12 cellular contexts compared by ENCODE assay signal in the genomic region with DNA sequence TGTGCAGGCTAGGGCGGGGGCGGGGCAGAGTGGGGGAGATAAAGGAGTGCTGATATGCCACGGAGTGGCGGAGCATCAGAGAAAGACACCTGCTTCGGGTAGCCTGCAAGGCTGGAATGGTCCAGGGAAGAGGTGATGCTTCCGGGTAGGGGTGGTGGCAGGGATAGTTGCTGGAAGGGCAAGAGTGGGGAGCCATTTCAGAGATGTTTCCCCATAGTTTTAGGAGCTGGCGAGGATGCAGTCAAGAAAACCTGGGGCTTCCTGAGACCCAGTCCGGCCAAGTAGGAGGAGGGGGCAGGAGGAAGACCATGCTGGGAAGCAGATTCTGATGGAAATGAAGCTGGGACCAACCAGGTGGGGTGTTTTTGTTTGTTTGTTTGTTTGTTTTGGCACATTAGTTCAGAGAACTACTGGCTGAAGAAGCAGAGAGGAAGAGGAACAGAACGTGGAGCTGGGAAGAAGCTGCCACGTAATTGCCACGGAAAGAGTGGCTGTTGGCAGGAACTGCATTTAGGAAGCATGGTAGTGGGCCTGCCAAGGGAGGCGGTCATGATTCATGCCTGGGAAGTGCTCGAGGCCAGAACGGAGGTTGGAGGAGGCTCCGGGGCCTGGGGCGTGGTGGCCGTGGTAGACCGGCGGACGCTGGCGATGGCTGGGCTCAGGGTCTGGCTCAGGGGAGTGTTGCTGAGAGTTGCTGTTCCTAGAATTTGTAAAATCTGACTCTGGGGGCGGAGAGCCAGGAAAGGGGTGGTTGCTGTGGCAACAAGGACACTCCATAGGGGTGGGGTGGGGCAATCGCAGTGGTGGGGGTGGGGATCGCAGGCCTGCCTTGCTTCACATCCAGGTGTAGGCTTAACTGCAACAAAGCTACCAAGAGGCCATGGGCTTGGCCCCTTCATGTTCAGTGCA. TPM values are rescaled to one million over a fixed set of nuclear protein-coding genes. Genes with fewer than 3 reads are reported as not detected.
DNase-seq lines count a peak whose midpoint lies in the region; ATAC-seq, FAIRE-seq and TF ChIP-seq lines count a peak whose summit lies in the region.
"Had no signal": no experiment of that assay in that cellular context is flagged by ENCODE, and none has a peak within 500 bp of the region (broad histone marks: within the 10 kb centered on the region; RNA-seq: fewer than 3 reads in every experiment).

No MANE protein-coding gene starts in this region.

- peak overlapping the region; percentile 85 for H2BK120ac ChIP-seq in H1 (replicated peaks; ENCODE audit: low read depth, low read length)

- no peaks in the 10 kb centered on the region for H3K79me2 ChIP-seq in H1 (ENCODE audit: control insufficient read depth in 1 of 2, insufficient read depth in 2 of 2, low read length in 2 of 2)

- H3K4me1 Mint-ChIP-seq in type B pancreatic cell (ENCODE audit: unreplicated experiment) (peaks cover 14% of the 10 kb centered on the region), glutamatergic neuron (ENCODE audit: low read depth, unreplicated experiment) (peaks cover 6% of the 10 kb centered on the region)
- H3K4me1 Mint-ChIP-seq in activated naive CD8-positive, alpha-beta T cell treated with anti-CD3 and anti-CD28 coated beads, Interleukin-2, amount 50 U/mL, for 24 hours = peaks cover 3% of the 10 kb centered on the region

- CTCF ChIA-PET in H1 (lab: Charles Lee; ENCODE audit: partially characterized antibody) = interaction anchor here (0.7 to 5.1 kb wide), 16 partner anchors 9 to 198 kb away, joined by 3 to 47 read pairs (median 4); a partner anchor contains a TSS

- TF ChIP-seq EP300 in H1 (IDR thresholded peaks at IDR 0.05; ENCODE audit: borderline replicate concordance in 1 of 2, low read depth in 2 of 2, low read length in 2 of 2) = peak in 1 of 2 experiments; percentile 39; a peak in 1 of 3 replicates

- peak; percentile 91 for FAIRE-seq in H1 (lab: Jason Lieb, UNC)

- H3K4ac ChIP-seq in H1 (replicated peaks; ENCODE audit: insufficient read length, low read depth, low read length) = peak overlapping the region; percentile 86

- H3K4me2 ChIP-seq in H1 (ENCODE audit: insufficient read depth in 1 of 2, low read depth in 2 of 2, low read length in 2 of 2) = peak overlapping the region; percentile 86 to 96

- no peaks in the 10 kb centered on the region for H3K79me1 ChIP-seq in H1 (ENCODE audit: low read depth, low read length)

- no peaks in the 10 kb centered on the region for H3K36me3 ChIP-seq in H1 (ENCODE audit: control insufficient read depth in 2 of 4, insufficient read depth in 4 of 4, low read length in 3 of 4)
- H3K36me3 ChIP-seq: SJSA1 had no signal

- peak overlapping the region; percentile 97 for H4K91ac ChIP-seq in H1 (replicated peaks; ENCODE audit: insufficient read length, low read length)

- POLR2A ChIA-PET in H1 (lab: Charles Lee; ENCODE audit: partially characterized antibody) = interaction anchor here (0.7 to 1.7 kb wide), 9 partner anchors 9 to 200 kb away, joined by 3 to 10 read pairs (median 6); a partner anchor contains a TSS

- no peak for ATAC-seq in activated naive CD8-positive, alpha-beta T cell treated with anti-CD3 and anti-CD28 coated beads, Interleukin-2, amount 50 U/mL, for 24 hours
- ATAC-seq in HG02759 (IDR thresholded peaks at IDR 0.05; ENCODE audit: unreplicated experiment) = no peak

- H3K14ac ChIP-seq in H1 (ENCODE audit: insufficient read length) = no peak overlapping the region

- peak overlapping the region; percentile 99 for H2BK12ac ChIP-seq in H1 (ENCODE audit: low read depth, low read length)

- H3K9ac ChIP-seq in H1 (replicated peaks in 1 of 4; ENCODE audit: extremely low read depth in 1 of 4, low read depth in 3 of 4, low read length in 3 of 4) = peak overlapping the region in 3 of 4 experiments; percentile 67 to 89 (median 82); a peak in 6 of 7 replicates

- H3K27me3 ChIP-seq in H1 (replicated peaks in 1 of 4; ENCODE audit: control insufficient read depth in 3 of 4, extremely low read depth in 1 of 4, insufficient read depth in 3 of 4, low read length in 3 of 4) = peaks cover 0 to 2% (median 0%) of the 10 kb centered on the region in 4 experiments; a peak in 2 of 7 replicates
- H3K27me3 ChIP-seq: dorsolateral prefrontal cortex, SJSA1 had no signal

- H3K4me3 Mint-ChIP-seq in type B pancreatic cell (no peak overlapping the region), glutamatergic neuron (ENCODE audit: unreplicated experiment) (no peak overlapping the region)
- no peak overlapping the region for H3K4me3 Mint-ChIP-seq in activated naive CD8-positive, alpha-beta T cell treated with anti-CD3 and anti-CD28 coated beads, Interleukin-2, amount 50 U/mL, for 24 hours

- H3K27me3 Mint-ChIP-seq in type B pancreatic cell (peaks cover 73% of the 10 kb centered on the region), glutamatergic neuron (ENCODE audit: unreplicated experiment) (peaks cover 13% of the 10 kb centered on the region)
- no peaks in the 10 kb centered on the region for H3K27me3 Mint-ChIP-seq in activated naive CD8-positive, alpha-beta T cell treated with anti-CD3 and anti-CD28 coated beads, Interleukin-2, amount 50 U/mL, for 24 hours

- H4K8ac ChIP-seq in H1 (ENCODE audit: extremely low read depth, insufficient read depth, low read length) = peak overlapping the region; percentile 96; the same call in 1 of the 2 replicates

- peak overlapping the region; percentile 98 for H2BK5ac ChIP-seq in H1 (ENCODE audit: low read depth, low read length)

- peaks cover 10% of the 10 kb centered on the region; the same call in 1 of the 2 replicates for H3K23me2 ChIP-seq in H1 (ENCODE audit: low read depth, low read length)

- peak overlapping the region; percentile 91; the same call in 1 of the 2 replicates for H2AFZ ChIP-seq in H1 (ENCODE audit: low read length)

- DNase-seq in NB4 (ENCODE audit: low read depth) = peak; percentile 33
- DNase-seq in H1 (ENCODE audit: low read depth in 1 of 2, low spot score in 2 of 2) = peak; percentile 34 to 83
- DNase-seq in iPS-NIHi7 (ENCODE audit: extremely low spot score) = peak; percentile 84
- no peak for DNase-seq in type B pancreatic cell (ENCODE audit: extremely low spot score, unreplicated experiment)
- DNase-seq in activated naive CD8-positive, alpha-beta T cell treated with anti-CD3 and anti-CD28 coated beads, Interleukin-2, amount 50 U/mL, for 24 hours = no peak
- DNase-seq in glutamatergic neuron = no peak
- DNase-seq in NCI-H748 treated with DMSO at 0.1 percent for 48 hours (lab: John Stamatoyannopoulos, UW) = no peak
- DNase-seq: dorsolateral prefrontal cortex, NCI-H1417 treated with DMSO at 0.1 percent for 48 hours had no signal

- H3K36me3 Mint-ChIP-seq in type B pancreatic cell = no peaks in the 10 kb centered on the region
- H3K36me3 Mint-ChIP-seq in activated naive CD8-positive, alpha-beta T cell treated with anti-CD3 and anti-CD28 coated beads, Interleukin-2, amount 50 U/mL, for 24 hours (ENCODE audit: low read depth) = no peaks in the 10 kb centered on the region
- H3K36me3 Mint-ChIP-seq in glutamatergic neuron (ENCODE audit: unreplicated experiment) = no peaks in the 10 kb centered on the region

- peak overlapping the region; percentile 61; the same call in 1 of the 2 replicates for H2BK20ac ChIP-seq in H1 (ENCODE audit: low read length)

- H3K27ac ChIP-seq in H1 (ENCODE audit: low read depth, low read length) = peak overlapping the region; percentile 96
- H3K27ac ChIP-seq: SJSA1 had no signal

- WGBS in H1 (ENCODE audit: extremely low coverage in 1 of 2, insufficient coverage in 1 of 2, insufficient read length in 1 of 2, insufficient replicate concordance in 2 of 2, low coverage in 1 of 2, low lambda C conversion rate in 2 of 2, missing lambda C conversion rate in 1 of 2), 2 experiments = 6% methylated on average over 23 of the region's 24 CpGs; no CpG with 5 or more reads in 1 of the 2 experiments

- H3K23ac ChIP-seq in H1 (ENCODE audit: insufficient read length) = no peak overlapping the region

- TF ChIP-seq CTCF in NB4 (IDR thresholded peaks at IDR 0.05; ENCODE audit: low read depth, low read length) (no peak), H1 (IDR thresholded peaks at IDR 0.05; ENCODE audit: control extremely low read depth in 1 of 3, insufficient read depth in 1 of 3, low read depth in 1 of 3, low read length in 3 of 3) (no peak), type B pancreatic cell (conservative IDR thresholded peaks at IDR 0.05) (no peak), glutamatergic neuron (IDR thresholded peaks at IDR 0.05; ENCODE audit: partially characterized antibody, unreplicated experiment) (no peak)

- H4K5ac ChIP-seq in H1 (ENCODE audit: insufficient read length, low read depth, low read length) = peak overlapping the region; percentile 98

- H3K18ac ChIP-seq in H1 (ENCODE audit: extremely low read depth, low read length) = peak overlapping the region; percentile 96

- peak overlapping the region; percentile 9 for H3K27ac Mint-ChIP-seq in type B pancreatic cell
- H3K27ac Mint-ChIP-seq in activated naive CD8-positive, alpha-beta T cell treated with anti-CD3 and anti-CD28 coated beads, Interleukin-2, amount 50 U/mL, for 24 hours = no peak overlapping the region
- no peak overlapping the region for H3K27ac Mint-ChIP-seq in glutamatergic neuron (ENCODE audit: unreplicated experiment)

- no peak overlapping the region for H3K4me3 ChIP-seq in NB4 (ENCODE audit: low read depth, low read length)
- peak overlapping the region; percentile 40 to 62 (median 60) for H3K4me3 ChIP-seq in H1 (ENCODE audit: extremely low read depth in 1 of 4, insufficient read depth in 2 of 4, low read depth in 3 of 4, low read length in 4 of 4)
- H3K4me3 ChIP-seq: dorsolateral prefrontal cortex, SJSA1 had no signal

- no peak overlapping the region for H2BK15ac ChIP-seq in H1 (ENCODE audit: low read length)

- H4K20me1 ChIP-seq in H1 (replicated peaks in 1 of 2; ENCODE audit: control insufficient read depth in 1 of 2, insufficient read depth in 2 of 2, low read length in 2 of 2) = no peaks in the 10 kb centered on the region

- peak overlapping the region; percentile 65; the same call in 1 of the 2 replicates for H2AK5ac ChIP-seq in H1 (ENCODE audit: low read depth, low read length)

- H3K4me1 ChIP-seq in H1 (replicated peaks in 1 of 4; ENCODE audit: control insufficient read depth in 3 of 4, insufficient read depth in 4 of 4, low read length in 3 of 4) = peaks cover 11 to 18% (median 15%) of the 10 kb centered on the region in 4 experiments

- no peaks in the 10 kb centered on the region for H3K9me3 ChIP-seq in H1 (ENCODE audit: insufficient read depth in 2 of 2, low read depth in 1 of 2, low read length in 1 of 2)
- H3K9me3 ChIP-seq: SJSA1 had no signal

- peaks cover 6% of the 10 kb centered on the region for H3K9me3 Mint-ChIP-seq in type B pancreatic cell
- no peaks in the 10 kb centered on the region for H3K9me3 Mint-ChIP-seq in activated naive CD8-positive, alpha-beta T cell treated with anti-CD3 and anti-CD28 coated beads, Interleukin-2, amount 50 U/mL, for 24 hours
- H3K9me3 Mint-ChIP-seq in glutamatergic neuron (ENCODE audit: unreplicated experiment) = peaks cover 2% of the 10 kb centered on the region

- TF ChIP-seq RAD21 in H1 (IDR thresholded peaks at IDR 0.05 in 1 of 2, conservative IDR thresholded peaks at IDR 0.05 in 1 of 2; ENCODE audit: low read depth in 2 of 2, low read length in 2 of 2) = no peak

- no peak for TF ChIP-seq POLR2A in NB4 (IDR thresholded peaks at IDR 0.05; ENCODE audit: extremely low read depth, insufficient read length)
- TF ChIP-seq POLR2A in H1 (IDR thresholded peaks at IDR 0.05; ENCODE audit: control extremely low read depth in 1 of 2, low read depth in 2 of 2, low read length in 2 of 2) = peak in 1 of 2 experiments; percentile 81; a peak in 2 of 3 replicates

- peak overlapping the region; percentile 74 for H3K56ac ChIP-seq in H1 (replicated peaks; ENCODE audit: insufficient read length, low read depth, low read length)

RNA-seq across cellular contexts. Expression of a gene that starts 8.6 kb away (rescaled TPM):
- total RNA-seq in H1 (2021; fragmentation: NEBNext Ultra II Directional; extraction: Animal tissue kit (Norgen Biotek cat#: 25700)) = 7.1 and 8.6 TPM in 2 replicates
- polyA plus RNA-seq in H1 (2011; rRNA removed) = 4.5 and 6.0 TPM in 2 replicates
- 4.4 TPM for polyA plus RNA-seq in H1 (2011; cell fraction: cytosol; rRNA removed)
- 16.8 TPM for polyA plus RNA-seq in H1 (2011; cell fraction: nucleus; rRNA removed)
- polyA plus RNA-seq in H1 (2012, experiment 1 of 2) = 10.9 to 15.7 TPM (median 13.2 TPM) in 4 replicates
- 5.9 TPM for polyA plus RNA-seq in H1 (2012, experiment 2 of 2)
- 4.8 TPM for polyA plus RNA-seq in H1 (2013, experiment 1 of 2)
- polyA plus RNA-seq in H1 (2013, experiment 2 of 2) = 5.9 TPM
- polyA minus RNA-seq in H1 (2011; rRNA and poly(A)+ RNA removed) = 17.3 and 35.7 TPM in 2 replicates
- 8.5 TPM for polyA minus RNA-seq in H1 (2011; cell fraction: cytosol; rRNA and poly(A)+ RNA removed)
- 17.7 TPM for polyA minus RNA-seq in H1 (2011; cell fraction: nucleus; rRNA and poly(A)+ RNA removed)
- total RNA-seq in type B pancreatic cell (ENCODE audit: low replicate concordance) = 18.3 and 40.8 TPM in 2 replicates
- total RNA-seq in glutamatergic neuron (ENCODE audit: unreplicated experiment) = 2.2 TPM

RNA-seq across cellular contexts. Expression of a gene that starts 19.0 kb away (rescaled TPM):
- total RNA-seq in H1 (2021; fragmentation: NEBNext Ultra II Directional; extraction: Animal tissue kit (Norgen Biotek cat#: 25700)) = not detected in 2 replicates
- polyA plus RNA-seq in H1 (2011; rRNA removed) = 0.12 TPM in 1 of 2 replicates, not detected in the other
- polyA plus RNA-seq in H1 (2011; cell fraction: cytosol; rRNA removed) = not detected
- polyA plus RNA-seq in H1 (2011; cell fraction: nucleus; rRNA removed) = not detected
- not detected in 4 replicates for polyA plus RNA-seq in H1 (2012, experiment 1 of 2)
- not detected for polyA plus RNA-seq in H1 (2012, experiment 2 of 2)
- not detected for polyA plus RNA-seq in H1 (2013, experiment 1 of 2)
- not detected for polyA plus RNA-seq in H1 (2013, experiment 2 of 2)
- polyA minus RNA-seq in H1 (2011; rRNA and poly(A)+ RNA removed) = not detected in 2 replicates
- polyA minus RNA-seq in H1 (2011; cell fraction: cytosol; rRNA and poly(A)+ RNA removed) = not detected
- polyA minus RNA-seq in H1 (2011; cell fraction: nucleus; rRNA and poly(A)+ RNA removed) = not detected
- total RNA-seq in type B pancreatic cell (ENCODE audit: low replicate concordance) (0.33 TPM in 1 of 2 replicates, not detected in the other), glutamatergic neuron (ENCODE audit: unreplicated experiment) (not detected)
- total RNA-seq: dorsolateral prefrontal cortex, SJSA1 had no signal
- polyA plus RNA-seq: thymus had no signal

RNA-seq across cellular contexts. Expression of a gene that starts 38.4 kb away (rescaled TPM):
- 3.2 and 7.9 TPM in 2 replicates for total RNA-seq in H1 (2021; fragmentation: NEBNext Ultra II Directional; extraction: Animal tissue kit (Norgen Biotek cat#: 25700))
- 2.7 and 3.9 TPM in 2 replicates for polyA plus RNA-seq in H1 (2011; rRNA removed)
- 4.9 TPM for polyA plus RNA-seq in H1 (2011; cell fraction: cytosol; rRNA removed)
- 6.5 TPM for polyA plus RNA-seq in H1 (2011; cell fraction: nucleus; rRNA removed)
- 5.9 to 9.5 TPM (median 6.5 TPM) in 4 replicates for polyA plus RNA-seq in H1 (2012, experiment 1 of 2)
- 9.2 TPM for polyA plus RNA-seq in H1 (2012, experiment 2 of 2)
- polyA plus RNA-seq in H1 (2013, experiment 1 of 2) = 2.5 TPM
- polyA plus RNA-seq in H1 (2013, experiment 2 of 2) = 2.3 TPM
- polyA minus RNA-seq in H1 (2011; rRNA and poly(A)+ RNA removed) = 3.0 and 6.8 TPM in 2 replicates
- polyA minus RNA-seq in H1 (2011; cell fraction: cytosol; rRNA and poly(A)+ RNA removed) = 1.1 TPM
- polyA minus RNA-seq in H1 (2011; cell fraction: nucleus; rRNA and poly(A)+ RNA removed) = 2.1 TPM
- total RNA-seq in type B pancreatic cell (ENCODE audit: low replicate concordance) (20.7 and 77.3 TPM in 2 replicates), glutamatergic neuron (ENCODE audit: unreplicated experiment) (7.2 TPM)

Comparison
In these comparisons a context has a peak if more than half of its experiments do, and no peak if none do; other contexts are left out.
1. DNase-seq: peak in NB4 (single experiment), H1 (2 of 2) and iPS-NIHi7 (single experiment); none in type B pancreatic cell (single experiment), activated naive CD8-positive, alpha-beta T cell treated with anti-CD3 and anti-CD28 coated beads, Interleukin-2, amount 50 U/mL, for 24 hours (single experiment), glutamatergic neuron (single experiment) and NCI-H748 treated with DMSO at 0.1 percent for 48 hours (single experiment).